In the genomic region with DNA sequence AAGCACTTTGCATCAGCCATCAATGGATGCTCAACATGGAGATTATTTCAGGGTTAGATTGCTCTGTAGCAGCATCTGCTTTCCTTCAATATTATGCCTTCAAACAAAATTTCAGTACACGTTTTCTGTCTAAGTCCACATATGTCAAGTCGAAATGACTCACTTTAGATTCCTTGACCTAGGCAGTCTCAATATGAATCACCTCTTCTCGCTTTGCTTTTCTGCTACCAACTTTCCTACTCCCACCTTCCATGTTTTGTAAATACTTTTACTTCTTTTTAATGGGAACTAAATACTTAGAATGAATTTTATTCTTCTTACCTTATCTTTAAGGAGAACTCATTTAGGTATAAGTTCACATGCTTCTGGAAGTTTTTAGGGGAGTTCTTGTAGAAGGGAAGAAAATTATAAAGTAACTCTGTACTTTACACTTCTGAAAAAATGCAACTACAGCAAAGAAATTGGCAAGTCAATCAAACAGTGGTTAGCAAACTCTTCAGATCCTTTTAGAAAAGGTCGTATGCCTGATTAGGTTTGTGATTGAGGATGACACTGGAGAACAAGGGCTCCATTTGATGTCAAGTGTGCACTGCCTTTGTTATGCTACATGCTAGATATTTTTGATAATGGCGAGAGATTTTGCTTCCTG, we compare ENCODE assay signal across 9 cellular contexts.
DNase-seq lines count a peak whose midpoint lies in the region; ATAC-seq lines count a peak whose summit lies in the region.
"Had no signal": no experiment of that assay in that cellular context is flagged by ENCODE, and none has a peak within 500 bp of the region (broad histone marks: within the 10 kb centered on the region; RNA-seq: fewer than 3 reads in every experiment).

No MANE protein-coding gene starts in this region.

- DNase-seq in AG08395 (ENCODE audit: low spot score) (no peak), 8988T (no peak)
- DNase-seq in stimulated activated naive CD4-positive, alpha-beta T cell (lab: John Stamatoyannopoulos, UW) = no peak
- DNase-seq: activated CD4-positive, alpha-beta T cell treated with anti-CD3 and anti-CD28 coated beads for 48 hours; NCI-H2107 had no signal

- peaks cover 2% of the 10 kb centered on the region for H3K27me3 Mint-ChIP-seq in activated T-helper 17 cell treated with anti-CD3 and anti-CD28 coated beads, Interleukin-2, amount 50 U/mL, for 72 hours

- ATAC-seq in GM18907 (IDR thresholded peaks at IDR 0.05; ENCODE audit: unreplicated experiment) = peak; percentile 68
- peak; percentile 66 for ATAC-seq in GM21515 (IDR thresholded peaks at IDR 0.05; ENCODE audit: unreplicated experiment)
- ATAC-seq in HG03064 (IDR thresholded peaks at IDR 0.05; ENCODE audit: low read depth, unreplicated experiment) = peak; percentile 74
- peak; percentile 59 for ATAC-seq in activated T-helper 17 cell treated with anti-CD3 and anti-CD28 coated beads, Interleukin-2, amount 50 U/mL, for 72 hours (replicated peaks)

- no peak overlapping the region for H3K4me3 Mint-ChIP-seq in activated T-helper 17 cell treated with anti-CD3 and anti-CD28 coated beads, Interleukin-2, amount 50 U/mL, for 72 hours

- no peaks in the 10 kb centered on the region for H3K4me1 Mint-ChIP-seq in activated T-helper 17 cell treated with anti-CD3 and anti-CD28 coated beads, Interleukin-2, amount 50 U/mL, for 72 hours

- no peak overlapping the region for H3K27ac Mint-ChIP-seq in activated T-helper 17 cell treated with anti-CD3 and anti-CD28 coated beads, Interleukin-2, amount 50 U/mL, for 72 hours

- H3K36me3 Mint-ChIP-seq in activated T-helper 17 cell treated with anti-CD3 and anti-CD28 coated beads, Interleukin-2, amount 50 U/mL, for 72 hours (ENCODE audit: low read depth) = no peaks in the 10 kb centered on the region

- H3K9me3 Mint-ChIP-seq in activated T-helper 17 cell treated with anti-CD3 and anti-CD28 coated beads, Interleukin-2, amount 50 U/mL, for 72 hours = no peaks in the 10 kb centered on the region
